Comparison of ENCODE assay signal across 10 cellular contexts in the genomic region with DNA sequence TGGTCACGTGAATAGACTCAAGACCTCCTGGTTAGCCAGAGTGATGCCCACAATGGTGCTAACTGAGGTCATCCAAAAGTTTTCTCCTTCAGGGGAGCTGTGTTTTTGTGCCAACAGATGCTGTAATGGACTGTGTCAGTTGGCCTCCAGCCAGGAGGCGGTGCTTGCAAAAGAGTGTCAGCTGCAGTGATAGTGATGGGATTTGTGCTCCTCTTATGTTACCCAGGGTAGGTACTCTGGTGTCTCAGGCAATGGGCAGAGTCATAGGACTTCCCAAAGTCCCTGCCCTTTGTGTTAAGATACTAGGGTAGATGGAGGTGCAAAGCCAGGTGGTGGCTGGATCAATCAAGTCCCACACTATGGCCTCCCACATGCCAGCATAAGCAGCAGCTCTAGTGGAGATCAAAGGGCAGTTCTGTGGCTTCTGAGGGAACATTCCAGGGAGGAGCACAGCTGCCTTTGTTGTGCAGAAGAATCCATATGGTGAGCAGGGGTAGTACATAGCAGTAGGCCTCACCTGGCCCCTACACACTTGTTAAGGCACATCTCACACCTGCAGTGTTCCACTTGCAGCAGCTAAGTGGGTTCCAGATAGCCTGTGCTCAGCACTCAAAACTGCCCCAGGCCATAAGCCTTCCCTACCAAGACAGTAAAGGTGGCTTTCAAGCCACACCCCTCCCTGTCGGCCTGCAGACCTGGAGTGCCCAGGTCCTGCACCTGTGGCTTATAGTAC. TPM values are rescaled to one million over a fixed set of nuclear protein-coding genes. Genes with fewer than 3 reads are reported as not detected.
A peak's percentile ranks its signal among the peaks of the same experiment; 100 is the strongest.
DNase-seq lines count a peak whose midpoint lies in the region; ATAC-seq and TF ChIP-seq lines count a peak whose summit lies in the region.
"Had no signal": no experiment of that assay in that cellular context is flagged by ENCODE, and none has a peak within 500 bp of the region (broad histone marks: within the 10 kb centered on the region; RNA-seq: fewer than 3 reads in every experiment).

No MANE protein-coding gene starts in this region.

- no peak for TF ChIP-seq RAD21 in SK-N-SH (IDR thresholded peaks at IDR 0.05; ENCODE audit: low read length)

- CTCF ChIA-PET in SK-N-SH (lab: Yijun Ruan, JAX) (interaction anchor here (1.0 kb wide), 1 partner anchor 9 kb away, joined by 3 read pairs; no protein-coding TSS in a partner anchor), HEK293T (lab: Yijun Ruan, JAX) (no interaction called here)

- H3F3A ChIP-seq in SK-N-SH (replicated peaks; ENCODE audit: insufficient read depth): no peaks in the 10 kb centered on the region

- no peak for ATAC-seq in GM21717 (IDR thresholded peaks at IDR 0.05; ENCODE audit: unreplicated experiment)

- H4K20me1 ChIP-seq in SK-N-SH (ENCODE audit: insufficient read depth): no peaks in the 10 kb centered on the region
- H4K20me1 ChIP-seq in hepatocyte (ENCODE audit: insufficient read depth, poor library complexity, severe bottlenecking): no peaks in the 10 kb centered on the region

- no peaks in the 10 kb centered on the region for H3K79me2 ChIP-seq in SK-N-SH (ENCODE audit: insufficient read depth)
- no peaks in the 10 kb centered on the region for H3K79me2 ChIP-seq in hepatocyte

- H3K27ac ChIP-seq in SK-N-SH (ENCODE audit: low read depth in 2 of 2, low read length in 1 of 2): no peak overlapping the region; a peak in 1 of 4 replicates
- H3K27ac ChIP-seq in hepatocyte: peak overlapping the region; percentile 33
- H3K27ac ChIP-seq: neutrophil had no signal

- no peak for TF ChIP-seq EP300 in SK-N-SH (IDR thresholded peaks at IDR 0.05; ENCODE audit: borderline replicate concordance in 1 of 2, low read depth in 1 of 2, low read length in 1 of 2)

- H2AFZ ChIP-seq in SK-N-SH (ENCODE audit: low read depth) (no peak overlapping the region), hepatocyte (no peak overlapping the region)

- peak; percentile 81 for DNase-seq in COLO668 (lab: John Stamatoyannopoulos, UW; ENCODE audit: unreplicated experiment)
- peak; percentile 22 for DNase-seq in HS-27A (ENCODE audit: low read depth)
- no peak for DNase-seq in SK-N-SH
- peak; percentile 35 for DNase-seq in hepatocyte (ENCODE audit: low spot score)
- no peak for DNase-seq in GOT3 (lab: John Stamatoyannopoulos, UW)
- DNase-seq in activated CD4-positive, alpha-beta T cell treated with anti-CD3 and anti-CD28 coated beads for 4 hours: no peak
- no peak for DNase-seq in HEK293T (ENCODE audit: extremely low spot score)
- DNase-seq: DMS79 had no signal

- H3K9me2 ChIP-seq in SK-N-SH (no peaks in the 10 kb centered on the region), hepatocyte (replicated peaks; ENCODE audit: insufficient read depth) (no peaks in the 10 kb centered on the region)

- H3K4me1 ChIP-seq in SK-N-SH (ENCODE audit: control insufficient read depth in 1 of 2, insufficient read depth in 2 of 2, low read depth in 1 of 2, low read length in 1 of 2): peaks cover 0 to 9% of the 10 kb centered on the region in 2 experiments; a peak in 1 of 4 replicates
- H3K4me1 ChIP-seq in hepatocyte (ENCODE audit: insufficient read depth): peaks cover 7% of the 10 kb centered on the region

- POLR2A ChIA-PET in SK-N-SH (lab: Yijun Ruan, JAX): interaction anchor here (1.1 kb wide), 1 partner anchor 9 kb away, joined by 3 read pairs; no protein-coding TSS in a partner anchor
- POLR2A ChIA-PET in HEK293T (lab: Yijun Ruan, JAX): no interaction called here

- H3K9ac ChIP-seq in SK-N-SH: no peak overlapping the region

- no peaks in the 10 kb centered on the region for H3K27me3 ChIP-seq in SK-N-SH (ENCODE audit: insufficient read depth)
- H3K27me3 ChIP-seq in hepatocyte: no peaks in the 10 kb centered on the region
- H3K27me3 ChIP-seq: neutrophil had no signal

- H3K4me2 ChIP-seq in SK-N-SH: no peak overlapping the region
- H3K4me2 ChIP-seq in hepatocyte: no peak overlapping the region

- no peaks in the 10 kb centered on the region for H3K36me3 ChIP-seq in SK-N-SH (replicated peaks in 1 of 2; ENCODE audit: control insufficient read depth in 1 of 2, insufficient read depth in 2 of 2, low read length in 1 of 2)
- H3K36me3 ChIP-seq in hepatocyte (replicated peaks; ENCODE audit: insufficient read depth, low read depth): no peaks in the 10 kb centered on the region
- H3K36me3 ChIP-seq: neutrophil had no signal

- H3K9me3 ChIP-seq in SK-N-SH (no peaks in the 10 kb centered on the region; the same call in 1 of the 2 replicates), hepatocyte (ENCODE audit: low read depth) (no peaks in the 10 kb centered on the region)
- H3K9me3 ChIP-seq: neutrophil had no signal

- TF ChIP-seq CTCF in SK-N-SH (IDR thresholded peaks at IDR 0.05): no peak
- no peak for TF ChIP-seq CTCF in hepatocyte (IDR thresholded peaks at IDR 0.05; ENCODE audit: poor library complexity)

- WGBS in SK-N-SH (ENCODE audit: low lambda C conversion rate): 70% methylated on average over 2 of the region's 3 CpGs
- 83% methylated on average over 3 of the region's 3 CpGs for WGBS in hepatocyte (ENCODE audit: low lambda C conversion rate, missing lambda C conversion rate)

- H3K4me3 ChIP-seq in SK-N-SH (ENCODE audit: low read depth in 2 of 2, low read length in 1 of 2) (no peak overlapping the region), hepatocyte (no peak overlapping the region)

TF ChIP-seq in SK-N-SH, 30 proteins besides CTCF, POLR2A, EP300 and RAD21:
- TF ChIP-seq NFIC (IDR thresholded peaks at IDR 0.05; ENCODE audit: borderline replicate concordance): peak; percentile 43; the same call in 1 of the 2 replicates
- TF ChIP-seq, protein P1, sequence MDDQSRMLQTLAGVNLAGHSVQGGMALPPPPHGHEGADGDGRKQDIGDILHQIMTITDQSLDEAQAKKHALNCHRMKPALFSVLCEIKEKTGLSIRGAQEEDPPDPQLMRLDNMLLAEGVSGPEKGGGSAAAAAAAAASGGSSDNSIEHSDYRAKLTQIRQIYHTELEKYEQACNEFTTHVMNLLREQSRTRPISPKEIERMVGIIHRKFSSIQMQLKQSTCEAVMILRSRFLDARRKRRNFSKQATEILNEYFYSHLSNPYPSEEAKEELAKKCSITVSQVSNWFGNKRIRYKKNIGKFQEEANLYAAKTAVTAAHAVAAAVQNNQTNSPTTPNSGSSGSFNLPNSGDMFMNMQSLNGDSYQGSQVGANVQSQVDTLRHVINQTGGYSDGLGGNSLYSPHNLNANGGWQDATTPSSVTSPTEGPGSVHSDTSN (IDR thresholded peaks at IDR 0.05): no peak

TF ChIP-seq in HEK293T, 16 proteins besides CTCF, POLR2A, EP300 and RAD21:
- TF ChIP-seq SP1 (IDR thresholded peaks at IDR 0.05): no peak
- no peak for TF ChIP-seq FOXA1 (IDR thresholded peaks at IDR 0.05)
- TF ChIP-seq ZNF384 (IDR thresholded peaks at IDR 0.05): no peak
- TF ChIP-seq PKNOX1 (IDR thresholded peaks at IDR 0.05): no peak
- TF ChIP-seq BHLHE40 (IDR thresholded peaks at IDR 0.05; ENCODE audit: borderline replicate concordance): no peak
- TF ChIP-seq LEF1 (IDR thresholded peaks at IDR 0.05; ENCODE audit: borderline replicate concordance): no peak
- TF ChIP-seq SUZ12 (IDR thresholded peaks at IDR 0.05): no peak
- TF ChIP-seq FOXM1 (IDR thresholded peaks at IDR 0.05; ENCODE audit: borderline replicate concordance): no peak
- no peak for TF ChIP-seq ELF4 (IDR thresholded peaks at IDR 0.05)
- TF ChIP-seq NFRKB (IDR thresholded peaks at IDR 0.05): no peak
- no peak for TF ChIP-seq ARNT (IDR thresholded peaks at IDR 0.05)
- no peak for TF ChIP-seq HDGF (IDR thresholded peaks at IDR 0.05; ENCODE audit: borderline replicate concordance)

RNA-seq across cellular contexts. Expression of gene FANCF, which starts 9.4 kb away (rescaled TPM):
- 4.3 and 4.9 TPM in 2 replicates for polyA plus RNA-seq in SK-N-SH (2012; rRNA removed)
- polyA plus RNA-seq in SK-N-SH (2012; cell fraction: cytosol; rRNA removed): 5.3 TPM in 2 replicates
- polyA plus RNA-seq in SK-N-SH (2012; cell fraction: nucleus; rRNA removed): 2.3 and 2.6 TPM in 2 replicates
- total RNA-seq in hepatocyte: 14.9 and 16.4 TPM in 2 replicates
- 9.9 and 10.8 TPM in 2 replicates for polyA plus RNA-seq in hepatocyte

RNA-seq across cellular contexts. Expression of gene GAS2, which starts 31.3 kb away (rescaled TPM):
- polyA plus RNA-seq in SK-N-SH (2012; rRNA removed): 0.68 and 0.72 TPM in 2 replicates
- 0.68 and 0.76 TPM in 2 replicates for polyA plus RNA-seq in SK-N-SH (2012; cell fraction: cytosol; rRNA removed)
- 0.58 and 0.81 TPM in 2 replicates for polyA plus RNA-seq in SK-N-SH (2012; cell fraction: nucleus; rRNA removed)
- 35.2 and 37.0 TPM in 2 replicates for total RNA-seq in hepatocyte
- 10.4 and 13.3 TPM in 2 replicates for polyA plus RNA-seq in hepatocyte

Comparison
In these comparisons a context has a peak if more than half of its experiments do, and no peak if none do; other contexts are left out.
1. DNase-seq: peak in COLO668 (single experiment), HS-27A (single experiment) and hepatocyte (single experiment); none in SK-N-SH (single experiment), GOT3 (single experiment), activated CD4-positive, alpha-beta T cell treated with anti-CD3 and anti-CD28 coated beads for 4 hours (0 of 2) and HEK293T (single experiment).